22 cellular contexts compared by ENCODE assay signal in the genomic region with DNA sequence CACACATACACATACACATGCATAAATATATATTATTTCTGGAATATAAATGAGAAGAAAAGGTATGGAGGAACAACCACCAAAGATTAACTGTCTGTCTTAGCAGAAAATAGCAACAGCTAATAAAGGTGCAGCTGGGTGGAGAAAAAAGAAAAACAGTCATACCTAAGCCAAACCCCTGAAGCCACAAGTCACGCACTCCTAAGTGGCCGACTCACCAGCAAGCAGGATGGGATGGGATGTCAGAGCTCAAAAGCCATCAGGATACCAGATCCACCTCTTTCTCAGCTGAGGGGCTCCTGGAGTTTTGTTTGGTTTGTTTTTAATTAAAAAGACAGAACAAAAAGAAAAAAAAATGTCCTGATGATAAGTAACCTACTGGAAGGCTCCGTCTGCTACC.
"Had no signal": no experiment of that assay in that cellular context is flagged by ENCODE, and none has a peak within 500 bp of the region (broad histone marks: within the 10 kb centered on the region; RNA-seq: fewer than 3 reads in every experiment).

No MANE protein-coding gene starts in this region.

- H3K27me3 ChIP-seq: foreskin keratinocyte, testis, uterus had no signal

- H3K27ac Mint-ChIP-seq: activated CD4-positive, alpha-beta memory T cell treated with anti-CD3 and anti-CD28 coated beads, Interleukin-2, amount 10 ng/mL, durations not matched to agents 7 days and 5 days; activated CD4-positive, alpha-beta T cell treated with anti-CD3 and anti-CD28 coated beads, Interleukin-2, amount 10 ng/mL, durations not matched to agents 24 days and 14 days; activated naive CD4-positive, alpha-beta T cell treated with anti-CD3 and anti-CD28 coated beads for 36 hours; activated T-cell treated with anti-CD3 and anti-CD28 coated beads, Interleukin-2, amount 50 U/mL, for 72 hours; brain; mesothelial cell of epicardium; stimulated activated naive B cell treated with anti-CD40 and anti-IgM and Interleukin-4, amounts not matched to agents 10 μg/mL and 1 μg/mL and 100 μg/mL, for 72 hours had no signal

- FAIRE-seq: kidney had no signal

- H3K9me3 Mint-ChIP-seq: activated CD4-positive, alpha-beta memory T cell treated with anti-CD3 and anti-CD28 coated beads, Interleukin-2, amount 10 ng/mL, durations not matched to agents 7 days and 5 days; activated CD4-positive, alpha-beta T cell treated with anti-CD3 and anti-CD28 coated beads, Interleukin-2, amount 10 ng/mL, durations not matched to agents 24 days and 14 days; stimulated activated naive B cell treated with anti-CD40 and anti-IgM and Interleukin-4, amounts not matched to agents 10 μg/mL and 1 μg/mL and 100 μg/mL, for 72 hours had no signal

- DNase-seq: activated CD4-positive, alpha-beta memory T cell treated with anti-CD3 and anti-CD28 coated beads, Interleukin-2, amount 10 ng/mL, durations not matched to agents 7 days and 5 days; activated CD4-positive, alpha-beta T cell treated with anti-CD3 and anti-CD28 coated beads, Interleukin-2, amount 10 ng/mL, durations not matched to agents 24 days and 14 days; activated effector memory CD4-positive, alpha-beta T cell treated with Interleukin-2 at 50 U/mL for 16 hours; activated naive CD4-positive, alpha-beta T cell treated with anti-CD3 and anti-CD28 coated beads for 36 hours; activated T-cell treated with anti-CD3 and anti-CD28 coated beads, Interleukin-2, amount 50 U/mL, for 72 hours; central memory CD4-positive, alpha-beta T cell; dermis blood vessel endothelial cell; effector CD8-positive, alpha-beta T cell; foreskin keratinocyte; kidney; left ventricle myocardium inferior; naive thymus-derived CD8-positive, alpha-beta T cell; stimulated activated CD4-positive, alpha-beta T cell treated with anti-CD3 and anti-CD28 coated beads, Interleukin-2, amount 100 ng/mL, for 48 hours; stimulated activated CD8-positive, alpha-beta memory T cell treated with anti-CD3 and anti-CD28 coated beads, Interleukin-4, amount 100 ng/mL, for 48 hours; stimulated activated naive B cell treated with anti-CD40 and anti-IgM and Interleukin-4, amounts not matched to agents 10 μg/mL and 1 μg/mL and 100 μg/mL, for 72 hours; testis; trophoblast cell; uterus had no signal

- H3K27ac ChIP-seq: foreskin keratinocyte, left ventricle myocardium inferior, testis, uterus, VCaP had no signal

- H3K27me3 Mint-ChIP-seq: activated CD4-positive, alpha-beta memory T cell treated with anti-CD3 and anti-CD28 coated beads, Interleukin-2, amount 10 ng/mL, durations not matched to agents 7 days and 5 days; activated CD4-positive, alpha-beta T cell treated with anti-CD3 and anti-CD28 coated beads, Interleukin-2, amount 10 ng/mL, durations not matched to agents 24 days and 14 days; naive thymus-derived CD8-positive, alpha-beta T cell had no signal

- H3K36me3 Mint-ChIP-seq: brain; mesothelial cell of epicardium; stimulated activated naive B cell treated with anti-CD40 and anti-IgM and Interleukin-4, amounts not matched to agents 10 μg/mL and 1 μg/mL and 100 μg/mL, for 72 hours had no signal

- H3K4me3 Mint-ChIP-seq: activated CD4-positive, alpha-beta memory T cell treated with anti-CD3 and anti-CD28 coated beads, Interleukin-2, amount 10 ng/mL, durations not matched to agents 7 days and 5 days; activated CD4-positive, alpha-beta T cell treated with anti-CD3 and anti-CD28 coated beads, Interleukin-2, amount 10 ng/mL, durations not matched to agents 24 days and 14 days; activated naive CD4-positive, alpha-beta T cell treated with anti-CD3 and anti-CD28 coated beads for 36 hours; activated T-cell treated with anti-CD3 and anti-CD28 coated beads, Interleukin-2, amount 50 U/mL, for 72 hours; brain; mesothelial cell of epicardium; naive thymus-derived CD8-positive, alpha-beta T cell; stimulated activated naive B cell treated with anti-CD40 and anti-IgM and Interleukin-4, amounts not matched to agents 10 μg/mL and 1 μg/mL and 100 μg/mL, for 72 hours had no signal

- H3K4me1 Mint-ChIP-seq: brain, mesothelial cell of epicardium had no signal

- ATAC-seq: activated CD4-positive, CD25-positive, alpha-beta regulatory T cell treated with anti-CD3 and anti-CD28 coated beads, Interleukin-2, amount 50 U/mL, for 24 hours; activated T-cell treated with anti-CD3 and anti-CD28 coated beads, Interleukin-2, amount 50 U/mL, for 72 hours; foreskin keratinocyte; naive thymus-derived CD8-positive, alpha-beta T cell; stimulated activated naive B cell treated with anti-CD40 and anti-IgM and Interleukin-4, amounts not matched to agents 10 μg/mL and 1 μg/mL and 100 μg/mL, for 72 hours had no signal

- H3K4me1 ChIP-seq: foreskin keratinocyte, testis, uterus had no signal

- H3K4me3 ChIP-seq: left ventricle myocardium inferior, testis, uterus had no signal

- H3K9me3 ChIP-seq: left ventricle myocardium inferior, testis, uterus had no signal

- H3K36me3 ChIP-seq: left ventricle myocardium inferior, uterus had no signal
